1 cellular context compared by ENCODE assay signal in the genomic region with DNA sequence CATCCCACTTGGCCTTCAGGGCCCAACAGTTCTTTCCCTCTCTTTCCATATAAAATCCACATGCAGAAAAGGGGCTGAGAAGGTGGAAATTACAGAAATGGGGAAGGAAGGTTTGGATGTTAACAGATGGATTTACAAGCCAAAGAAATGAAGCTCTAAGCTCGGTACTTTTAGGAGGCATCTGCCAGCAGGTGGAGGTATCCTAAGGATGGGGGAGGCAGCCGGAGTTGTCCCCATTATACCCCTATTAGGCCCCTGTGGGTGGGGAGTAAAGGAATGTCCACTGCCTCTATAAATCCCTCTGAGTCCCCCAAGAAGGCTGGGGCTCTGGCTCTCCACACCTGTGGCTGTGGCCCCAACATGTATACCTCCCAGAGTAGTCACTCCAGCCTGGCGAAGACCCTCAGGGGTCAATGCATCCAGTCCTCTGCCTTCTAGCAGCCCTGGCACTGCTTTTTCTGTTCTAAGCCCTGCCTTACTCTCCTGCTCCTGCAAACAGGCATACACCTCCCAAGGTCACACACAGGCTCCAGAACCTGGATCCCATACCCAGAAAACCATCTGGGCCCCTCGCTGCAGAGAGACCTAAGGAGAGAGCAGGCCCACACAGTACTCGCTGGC.
TF ChIP-seq lines count a peak whose summit lies in the region.

No MANE protein-coding gene starts in this region.

TF ChIP-seq in HCT116, 20 proteins besides CTCF, POLR2A, EP300 and RAD21:
- TF ChIP-seq ZFX (IDR thresholded peaks at IDR 0.05) = no peak
- no peak for TF ChIP-seq SRF (IDR thresholded peaks at IDR 0.05; ENCODE audit: low read depth)
- TF ChIP-seq CBX3 (IDR thresholded peaks at IDR 0.05; ENCODE audit: low read depth) = no peak
- no peak for TF ChIP-seq TCF7L2 (IDR thresholded peaks at IDR 0.05; ENCODE audit: borderline replicate concordance, extremely low read depth, insufficient read depth, insufficient read length)
- TF ChIP-seq EZH2phosphoT487 (IDR thresholded peaks at IDR 0.05; ENCODE audit: borderline replicate concordance) = no peak
- no peak for TF ChIP-seq ATF3 (IDR thresholded peaks at IDR 0.05)
- no peak for TF ChIP-seq YY1 (IDR thresholded peaks at IDR 0.05; ENCODE audit: extremely low read depth, insufficient replicate concordance, low read depth, low read length)
- no peak for TF ChIP-seq ELF1 (IDR thresholded peaks at IDR 0.05; ENCODE audit: borderline replicate concordance, low read depth)
- TF ChIP-seq SP1 (IDR thresholded peaks at IDR 0.05; ENCODE audit: low read depth) = no peak
- TF ChIP-seq EZH2 (IDR thresholded peaks at IDR 0.05) = no peak
- TF ChIP-seq FOSL1 (IDR thresholded peaks at IDR 0.05; ENCODE audit: low read depth) = no peak
- TF ChIP-seq ZBTB33 (IDR thresholded peaks at IDR 0.05; ENCODE audit: extremely low read depth, insufficient replicate concordance, low read length) = no peak
- no peak for TF ChIP-seq CEBPB (IDR thresholded peaks at IDR 0.05; ENCODE audit: low read depth)
- TF ChIP-seq, protein P1, sequence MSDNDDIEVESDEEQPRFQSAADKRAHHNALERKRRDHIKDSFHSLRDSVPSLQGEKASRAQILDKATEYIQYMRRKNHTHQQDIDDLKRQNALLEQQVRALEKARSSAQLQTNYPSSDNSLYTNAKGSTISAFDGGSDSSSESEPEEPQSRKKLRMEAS (IDR thresholded peaks at IDR 0.05) = no peak
- TF ChIP-seq SIN3A (IDR thresholded peaks at IDR 0.05; ENCODE audit: low read depth) = no peak
- no peak for TF ChIP-seq POLR2AphosphoS5 (IDR thresholded peaks at IDR 0.05; ENCODE audit: low read depth, low read length)
